ENCODE assay signal across 19 cellular contexts in genomic region chr15:58523634-58524033, GRCh38.
"Had no signal": no experiment of that assay in that cellular context is flagged by ENCODE, and none has a peak within 500 bp of the region (broad histone marks: within the 10 kb centered on the region; RNA-seq: fewer than 3 reads in every experiment).

No MANE protein-coding gene starts in this region.

- ATAC-seq: activated CD4-positive, alpha-beta T cell treated with anti-CD3 and anti-CD28 coated beads for 36 hours; foreskin keratinocyte; naive thymus-derived CD8-positive, alpha-beta T cell; SK-N-SH treated with all-trans-retinoic acid at 6 μM for 48 hours; stimulated activated naive B cell treated with anti-CD40 and anti-IgM and Interleukin-4, amounts not matched to agents 10 μg/mL and 1 μg/mL and 100 μg/mL, for 72 hours; T-cell; WTC11 had no signal

- H3K27me3 ChIP-seq: breast epithelium, foreskin keratinocyte, sigmoid colon, tibial nerve, uterus had no signal

- H3K4me3 ChIP-seq: breast epithelium, sigmoid colon, tibial nerve, uterus had no signal

- H3K27ac Mint-ChIP-seq: activated CD4-positive, alpha-beta memory T cell treated with anti-CD3 and anti-CD28 coated beads for 36 hours; activated CD4-positive, alpha-beta T cell treated with anti-CD3 and anti-CD28 coated beads for 36 hours; activated naive CD4-positive, alpha-beta T cell treated with anti-CD3 and anti-CD28 coated beads, Interleukin-2, amount 10 ng/mL, durations not matched to agents 7 days and 5 days; activated T-helper 2 cell treated with anti-CD3 and anti-CD28 coated beads, Interferon-gamma antibody, Interleukin-2, Interleukin-4, amounts not matched to agents 10 μg/mL and 5 μg/mL and 100 μg/mL, durations not matched to agents 14 hours and 24 hours and 36 hours; stimulated activated naive B cell treated with anti-CD40 and anti-IgM and Interleukin-4, amounts not matched to agents 10 μg/mL and 1 μg/mL and 100 μg/mL, for 72 hours; T-cell; WTC11 had no signal

- H3K4me1 ChIP-seq: breast epithelium, parathyroid adenoma, uterus had no signal

- H3K36me3 ChIP-seq: breast epithelium, sigmoid colon, tibial nerve, uterus had no signal

- H3K36me3 Mint-ChIP-seq: activated CD4-positive, alpha-beta memory T cell treated with anti-CD3 and anti-CD28 coated beads for 36 hours; naive thymus-derived CD8-positive, alpha-beta T cell; stimulated activated naive B cell treated with anti-CD40 and anti-IgM and Interleukin-4, amounts not matched to agents 10 μg/mL and 1 μg/mL and 100 μg/mL, for 72 hours; T-cell; WTC11 had no signal

- H3K9me3 Mint-ChIP-seq: activated CD4-positive, alpha-beta memory T cell treated with anti-CD3 and anti-CD28 coated beads for 36 hours; activated naive CD4-positive, alpha-beta T cell treated with anti-CD3 and anti-CD28 coated beads, Interleukin-2, amount 10 ng/mL, durations not matched to agents 7 days and 5 days; activated T-helper 2 cell treated with anti-CD3 and anti-CD28 coated beads, Interferon-gamma antibody, Interleukin-2, Interleukin-4, amounts not matched to agents 10 μg/mL and 5 μg/mL and 100 μg/mL, durations not matched to agents 14 hours and 24 hours and 36 hours; naive thymus-derived CD8-positive, alpha-beta T cell; stimulated activated naive B cell treated with anti-CD40 and anti-IgM and Interleukin-4, amounts not matched to agents 10 μg/mL and 1 μg/mL and 100 μg/mL, for 72 hours; T-cell; WTC11 had no signal

- DNase-seq: activated CD4-positive, alpha-beta memory T cell treated with anti-CD3 and anti-CD28 coated beads for 36 hours; activated CD4-positive, alpha-beta T cell treated with anti-CD3 and anti-CD28 coated beads for 36 hours; activated naive CD4-positive, alpha-beta T cell treated with anti-CD3 and anti-CD28 coated beads, Interleukin-2, amount 10 ng/mL, durations not matched to agents 7 days and 5 days; activated T-cell treated with anti-CD3 and anti-CD28 coated beads, Interleukin-2, amount 50 U/mL, for 1 hour; dermis blood vessel endothelial cell; foreskin keratinocyte; kidney; mesenchymal stem cell; naive thymus-derived CD8-positive, alpha-beta T cell; sigmoid colon; stimulated activated naive B cell treated with anti-CD40 and anti-IgM and Interleukin-4, amounts not matched to agents 10 μg/mL and 1 μg/mL and 100 μg/mL, for 72 hours; T-cell; uterus had no signal

- H3K27me3 Mint-ChIP-seq: activated CD4-positive, alpha-beta memory T cell treated with anti-CD3 and anti-CD28 coated beads for 36 hours; naive thymus-derived CD8-positive, alpha-beta T cell; T-cell had no signal

- H3K9me3 ChIP-seq: breast epithelium, sigmoid colon, tibial nerve, uterus had no signal

- H3K4me3 Mint-ChIP-seq: activated CD4-positive, alpha-beta memory T cell treated with anti-CD3 and anti-CD28 coated beads for 36 hours; activated CD4-positive, alpha-beta T cell treated with anti-CD3 and anti-CD28 coated beads for 36 hours; activated naive CD4-positive, alpha-beta T cell treated with anti-CD3 and anti-CD28 coated beads, Interleukin-2, amount 10 ng/mL, durations not matched to agents 7 days and 5 days; stimulated activated naive B cell treated with anti-CD40 and anti-IgM and Interleukin-4, amounts not matched to agents 10 μg/mL and 1 μg/mL and 100 μg/mL, for 72 hours; T-cell; WTC11 had no signal

- H3K9ac ChIP-seq: parathyroid adenoma had no signal

- H3K27ac ChIP-seq: foreskin keratinocyte, parathyroid adenoma, uterus had no signal
